7 cellular contexts compared by ENCODE assay signal in genomic region chr7:118080947-118081346, GRCh38.
A peak's percentile ranks its signal among the peaks of the same experiment; 100 is the strongest.
DNase-seq lines count a peak whose midpoint lies in the region; ATAC-seq and TF ChIP-seq lines count a peak whose summit lies in the region.

No MANE protein-coding gene starts in this region.

- H3K4me3 ChIP-seq in epithelial cell of esophagus (ENCODE audit: low read length), result no peak overlapping the region

- in situ Hi-C loops in G401 (cut with HindIII; ENCODE audit: low sequenced_read_pairs), result no loop called here

- ATAC-seq in GM19023 (IDR thresholded peaks at IDR 0.05; ENCODE audit: unreplicated experiment) (peak; percentile 97), HG02870 (IDR thresholded peaks at IDR 0.05; ENCODE audit: unreplicated experiment) (peak; percentile 98)

- TF ChIP-seq CTCF in epithelial cell of esophagus (IDR thresholded peaks at IDR 0.05; ENCODE audit: insufficient read depth, low read depth, low read length, missing control alignments), result no peak

- DNase-seq in RPMI7951 (ENCODE audit: low read depth), result peak; percentile 74
- peak; percentile 97 for DNase-seq in epithelial cell of esophagus (ENCODE audit: low read depth)
- DNase-seq in stimulated activated CD8-positive, alpha-beta memory T cell treated with anti-CD3 and anti-CD28 coated beads, Interleukin-12 subunit alpha, Interleukin-12 subunit beta, amount 100 ng/mL, for 24 hours (ENCODE audit: extremely low read depth), result peak; percentile 11
- no peak for DNase-seq in G401 (ENCODE audit: low spot score)
- no peak for DNase-seq in DMS153 treated with DMSO at 0.1 percent for 48 hours (lab: John Stamatoyannopoulos, UW; ENCODE audit: unreplicated experiment)

Comparison
In these comparisons a context has a peak if more than half of its experiments do, and no peak if none do; other contexts are left out.
1. DNase-seq: peak in RPMI7951 (single experiment), epithelial cell of esophagus (single experiment) and stimulated activated CD8-positive, alpha-beta memory T cell treated with anti-CD3 and anti-CD28 coated beads, Interleukin-12 subunit alpha, Interleukin-12 subunit beta, amount 100 ng/mL, for 24 hours (single experiment); none in G401 (single experiment) and DMS153 treated with DMSO at 0.1 percent for 48 hours (single experiment).